Comparison of ENCODE assay signal across 4 cellular contexts in the genomic region with DNA sequence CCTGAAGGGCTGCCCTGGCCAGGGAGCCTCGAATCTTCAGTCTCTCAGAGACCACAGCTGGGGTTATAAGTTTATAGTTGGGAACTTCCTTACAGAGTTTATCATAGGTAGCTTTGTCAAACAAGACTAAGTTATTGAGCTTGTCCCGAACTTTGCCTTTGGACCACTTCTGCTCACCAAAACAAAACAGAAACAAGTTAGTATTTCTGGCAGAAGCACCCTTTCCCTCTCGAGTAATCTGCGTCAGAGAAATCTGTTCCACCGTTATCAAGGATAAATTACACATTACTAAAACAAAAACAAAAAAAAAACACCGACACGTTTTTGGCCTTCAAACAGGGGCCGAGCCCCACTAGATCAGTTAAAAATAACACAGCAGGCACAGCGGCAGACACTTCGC. TPM values are rescaled to one million over a fixed set of nuclear protein-coding genes. Genes with fewer than 3 reads are reported as not detected.
TF ChIP-seq lines count a peak whose summit lies in the region.
"Not testable (repeated sequence)": the region's sequence is repeated elsewhere in the genome, so short reads cannot be mapped to it uniquely, and the experiment has no call there.

No MANE protein-coding gene starts in this region.

- TF ChIP-seq CTCF in brain (conservative IDR thresholded peaks at IDR 0.05); liver (IDR thresholded peaks at IDR 0.05; ENCODE audit: low read depth, low read length, missing input control): not testable (repeated sequence)

- peak overlapping the region; percentile 98 to 100 for H3K9ac ChIP-seq in liver (ENCODE audit: low read depth in 1 of 2, low read length in 2 of 2)

- peak overlapping the region; percentile 73 to 98 (median 92) for H3K4me3 ChIP-seq in liver (ENCODE audit: low read depth in 1 of 3, low read length in 3 of 3)

- H3K27me3 Mint-ChIP-seq in brain, result peaks cover 19% of the 10 kb centered on the region

- peaks cover 84% of the 10 kb centered on the region for H3K36me3 Mint-ChIP-seq in brain

- not testable (repeated sequence) for H3K9me3 ChIP-seq in KOPT-K1 (ENCODE audit: insufficient read depth, low read length, poor library complexity, severe bottlenecking); liver (ENCODE audit: control insufficient read depth in 4 of 4, low read length in 3 of 4)

- 3% methylated on average over 10 of the region's 10 CpGs for WGBS in liver

- H3K4me3 Mint-ChIP-seq in brain, result peak overlapping the region; percentile 97 to 100 (median 99)

- peaks cover 60% of the 10 kb centered on the region for H3K4me1 Mint-ChIP-seq in brain

- H3K4me1 ChIP-seq in liver (ENCODE audit: control insufficient read depth in 4 of 4, insufficient read depth in 4 of 4, low read length in 3 of 4), result peaks cover 8 to 39% (median 33%) of the 10 kb centered on the region in 4 donors

- H3K27ac Mint-ChIP-seq in brain, result peak overlapping the region; percentile 96 to 100 (median 99)

- peaks cover 75% of the 10 kb centered on the region for H3K36me3 ChIP-seq in KOPT-K1 (ENCODE audit: insufficient read depth, low read length)
- peaks cover 4 to 33% (median 25%) of the 10 kb centered on the region in 4 donors for H3K36me3 ChIP-seq in liver (ENCODE audit: control insufficient read depth in 4 of 4, insufficient read depth in 3 of 4, low read depth in 1 of 4, low read length in 3 of 4)

- not testable (repeated sequence) for H3K27me3 ChIP-seq in liver (ENCODE audit: control insufficient read depth in 4 of 4, insufficient read depth in 4 of 4, low read length in 3 of 4)

- not testable (repeated sequence) for H3K9me3 Mint-ChIP-seq in brain

- TF ChIP-seq RAD21 in liver (IDR thresholded peaks at IDR 0.05), result not testable (repeated sequence)

- H3K27ac ChIP-seq in KOPT-K1 (ENCODE audit: low read depth, low read length, poor library complexity, severe bottlenecking) (peak overlapping the region; percentile 95), liver (ENCODE audit: low read depth in 1 of 2, low read length in 2 of 2) (peak overlapping the region; percentile 98 to 99), temporal lobe (ENCODE audit: low read depth, low read length) (peak overlapping the region; percentile 84)

RNA-seq across cellular contexts. Expression of a gene that starts 0.8 kb away (rescaled TPM):
- 1,223 TPM for polyA plus RNA-seq in brain (ENCODE audit: insufficient read depth, low read depth, low replicate concordance)
- total RNA-seq in liver, result 100 to 1,000 TPM; 228 to 294 TPM
- 100 to 1,000 TPM; 477 to 499 TPM for polyA plus RNA-seq in liver
- 1,273 TPM for total RNA-seq in temporal lobe

RNA-seq across cellular contexts. Expression of a gene that starts 1.2 kb away (rescaled TPM):
- polyA plus RNA-seq in brain (ENCODE audit: insufficient read depth, low read depth, low replicate concordance) (120 TPM), liver (10 to 100 TPM; 21.1 to 32.1 TPM)
- total RNA-seq in liver (10 to 100 TPM; 32.8 to 35.7 TPM), temporal lobe (51.6 TPM)

RNA-seq across cellular contexts. Expression of a gene that starts 13.3 kb away (rescaled TPM):
- polyA plus RNA-seq in brain (ENCODE audit: insufficient read depth, low read depth, low replicate concordance) (32.4 TPM), liver (10 to 100 TPM; 93.8 to 98.7 TPM)
- total RNA-seq in liver (100 to 1,000 TPM in 1 of 2 donors, 10 to 100 TPM in 1; 62.7 to 184 TPM), temporal lobe (9.8 TPM)

RNA-seq across cellular contexts. Expression of a gene that starts 19.4 kb away (rescaled TPM):
- 6.2 TPM for polyA plus RNA-seq in brain (ENCODE audit: insufficient read depth, low read depth, low replicate concordance)
- total RNA-seq in liver, result 10 to 100 TPM; 12.0 to 33.6 TPM
- 10 to 100 TPM in 1 of 2 donors, 1 to 10 TPM in 1; 6.0 to 14.5 TPM for polyA plus RNA-seq in liver
- total RNA-seq in temporal lobe, result 17.9 TPM

RNA-seq across cellular contexts. Expression of a gene that starts 39.6 kb away (rescaled TPM):
- 161 TPM for polyA plus RNA-seq in brain (ENCODE audit: insufficient read depth, low read depth, low replicate concordance)
- 100 to 1,000 TPM in 1 of 2 donors, 10 to 100 TPM in 1; 46.3 to 270 TPM for total RNA-seq in liver
- polyA plus RNA-seq in liver, result 100 to 1,000 TPM in 1 of 2 donors, 10 to 100 TPM in 1; 41.6 to 191 TPM
- 32.0 TPM for total RNA-seq in temporal lobe
